Comparison of ENCODE assay signal across 2 cellular contexts in the genomic region with DNA sequence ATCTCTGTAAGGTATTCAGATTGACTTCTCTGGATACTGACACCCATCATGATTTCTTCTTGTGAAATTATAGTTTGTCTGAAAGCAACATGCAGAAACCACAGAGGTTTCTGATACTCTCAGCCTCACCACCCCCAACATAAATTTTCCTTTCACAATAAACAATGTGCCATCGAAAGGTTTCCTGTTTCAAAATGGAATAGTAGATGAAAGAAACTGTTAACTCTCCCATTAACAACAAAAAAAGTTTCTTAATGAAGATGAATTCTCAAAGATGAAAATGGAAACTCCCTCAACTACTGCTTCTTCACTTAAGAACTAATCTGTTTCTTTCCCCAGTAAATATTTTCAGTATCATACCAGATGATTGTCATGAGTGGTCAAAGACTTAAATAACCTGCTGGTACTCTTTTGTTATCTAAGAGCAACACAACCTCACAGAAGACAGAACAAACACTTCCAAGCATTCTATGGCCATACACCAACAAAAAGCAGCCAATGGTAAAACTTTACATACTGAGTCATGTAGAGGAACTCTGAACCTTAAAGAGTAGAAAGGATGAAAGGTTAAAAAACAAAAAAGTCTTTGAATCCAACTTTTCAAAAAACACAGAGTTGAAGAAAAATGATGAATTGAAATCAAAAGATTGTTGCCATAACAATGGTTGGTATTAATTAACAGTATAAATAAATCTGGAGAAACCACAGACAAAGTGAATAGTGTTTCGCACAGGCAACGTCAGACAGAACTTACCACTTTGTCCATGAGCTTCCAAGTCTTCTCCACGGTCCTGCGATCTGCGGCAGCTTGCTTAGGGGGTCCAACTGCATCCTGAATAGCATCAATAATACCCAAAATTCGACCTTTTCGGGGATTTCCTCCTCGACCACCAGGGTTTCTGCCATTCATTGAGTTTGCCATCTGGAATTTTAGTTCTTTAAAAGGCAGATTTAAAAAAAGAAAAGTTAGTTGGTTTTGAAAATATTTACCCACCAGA.
TF ChIP-seq lines count a peak whose summit lies in the region.

No MANE protein-coding gene starts in this region.

TF ChIP-seq in H1, 55 proteins besides CTCF, POLR2A, EP300 and RAD21 (continued from another document):
- TF ChIP-seq CTBP2 (IDR thresholded peaks at IDR 0.05; ENCODE audit: borderline replicate concordance, insufficient read depth, insufficient read length, low read length) (no peak), TAF7 (optimal IDR thresholded peaks at IDR 0.05; ENCODE audit: borderline replicate concordance, low read depth, low read length) (no peak), SP4 (IDR thresholded peaks at IDR 0.05; ENCODE audit: low read length) (no peak), SAP30 (IDR thresholded peaks at IDR 0.05; ENCODE audit: insufficient read depth, insufficient replicate concordance, low read length) (no peak), MAX (IDR thresholded peaks at IDR 0.05) (no peak), PHF8 (conservative IDR thresholded peaks at IDR 0.05; ENCODE audit: low read depth, low read length) (no peak), NRF1 (IDR thresholded peaks at IDR 0.05; ENCODE audit: low read depth, low read length) (no peak), RNF2 (IDR thresholded peaks at IDR 0.05; ENCODE audit: borderline replicate concordance, low read depth, low read length, missing control alignments, poor library complexity, severe bottlenecking) (no peak), USF2 (IDR thresholded peaks at IDR 0.05; ENCODE audit: low read length) (no peak), KDM4A (IDR thresholded peaks at IDR 0.05; ENCODE audit: low read depth, low read length, severe bottlenecking) (no peak), GABPA (IDR thresholded peaks at IDR 0.05; ENCODE audit: borderline replicate concordance, insufficient read depth, low read length) (no peak), TBP (IDR thresholded peaks at IDR 0.05; ENCODE audit: low read depth, low read length) (no peak), RFX5 (IDR thresholded peaks at IDR 0.05; ENCODE audit: borderline replicate concordance, low read depth, low read length) (no peak), RBBP5 (IDR thresholded peaks at IDR 0.05; ENCODE audit: borderline replicate concordance, low read depth, low read length) (no peak)
- TF ChIP-seq, protein P1, sequence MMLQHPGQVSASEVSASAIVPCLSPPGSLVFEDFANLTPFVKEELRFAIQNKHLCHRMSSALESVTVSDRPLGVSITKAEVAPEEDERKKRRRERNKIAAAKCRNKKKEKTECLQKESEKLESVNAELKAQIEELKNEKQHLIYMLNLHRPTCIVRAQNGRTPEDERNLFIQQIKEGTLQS (IDR thresholded peaks at IDR 0.05; ENCODE audit: insufficient read depth, low read depth, low read length): no peak
TF ChIP-seq in H1: peak in this region for 0.

TF ChIP-seq in neural cell, 6 proteins besides CTCF, POLR2A, EP300 and RAD21 (continued from another document):
- TF ChIP-seq, protein P2, sequence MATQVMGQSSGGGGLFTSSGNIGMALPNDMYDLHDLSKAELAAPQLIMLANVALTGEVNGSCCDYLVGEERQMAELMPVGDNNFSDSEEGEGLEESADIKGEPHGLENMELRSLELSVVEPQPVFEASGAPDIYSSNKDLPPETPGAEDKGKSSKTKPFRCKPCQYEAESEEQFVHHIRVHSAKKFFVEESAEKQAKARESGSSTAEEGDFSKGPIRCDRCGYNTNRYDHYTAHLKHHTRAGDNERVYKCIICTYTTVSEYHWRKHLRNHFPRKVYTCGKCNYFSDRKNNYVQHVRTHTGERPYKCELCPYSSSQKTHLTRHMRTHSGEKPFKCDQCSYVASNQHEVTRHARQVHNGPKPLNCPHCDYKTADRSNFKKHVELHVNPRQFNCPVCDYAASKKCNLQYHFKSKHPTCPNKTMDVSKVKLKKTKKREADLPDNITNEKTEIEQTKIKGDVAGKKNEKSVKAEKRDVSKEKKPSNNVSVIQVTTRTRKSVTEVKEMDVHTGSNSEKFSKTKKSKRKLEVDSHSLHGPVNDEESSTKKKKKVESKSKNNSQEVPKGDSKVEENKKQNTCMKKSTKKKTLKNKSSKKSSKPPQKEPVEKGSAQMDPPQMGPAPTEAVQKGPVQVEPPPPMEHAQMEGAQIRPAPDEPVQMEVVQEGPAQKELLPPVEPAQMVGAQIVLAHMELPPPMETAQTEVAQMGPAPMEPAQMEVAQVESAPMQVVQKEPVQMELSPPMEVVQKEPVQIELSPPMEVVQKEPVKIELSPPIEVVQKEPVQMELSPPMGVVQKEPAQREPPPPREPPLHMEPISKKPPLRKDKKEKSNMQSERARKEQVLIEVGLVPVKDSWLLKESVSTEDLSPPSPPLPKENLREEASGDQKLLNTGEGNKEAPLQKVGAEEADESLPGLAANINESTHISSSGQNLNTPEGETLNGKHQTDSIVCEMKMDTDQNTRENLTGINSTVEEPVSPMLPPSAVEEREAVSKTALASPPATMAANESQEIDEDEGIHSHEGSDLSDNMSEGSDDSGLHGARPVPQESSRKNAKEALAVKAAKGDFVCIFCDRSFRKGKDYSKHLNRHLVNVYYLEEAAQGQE (IDR thresholded peaks at IDR 0.05; ENCODE audit: borderline replicate concordance): no peak
- TF ChIP-seq TAF1 (IDR thresholded peaks at IDR 0.05; ENCODE audit: low read depth): no peak
- TF ChIP-seq EZH2 (IDR thresholded peaks at IDR 0.05; ENCODE audit: borderline replicate concordance, insufficient read depth, low read length, poor library complexity, severe bottlenecking): no peak
- TF ChIP-seq SMC3 (conservative IDR thresholded peaks at IDR 0.05; ENCODE audit: poor library complexity): no peak
- no peak for TF ChIP-seq POLR2AphosphoS5 (IDR thresholded peaks at IDR 0.05)
